Comparison of ENCODE assay signal across 1 cellular context in genomic region chr7:44080686-44081265, GRCh38.
A peak's percentile ranks its signal among the peaks of the same experiment; 100 is the strongest.
TF ChIP-seq lines count a peak whose summit lies in the region.

No MANE protein-coding gene starts in this region.

TF ChIP-seq in GM12878, 131 proteins besides CTCF, POLR2A, EP300 and RAD21:
- TF ChIP-seq HDGF (IDR thresholded peaks at IDR 0.05) = peak; percentile 47; the same call in 1 of the 2 replicates
- no peak for TF ChIP-seq ZBTB11 (CRISPR knock-in tag; IDR thresholded peaks at IDR 0.05)
- TF ChIP-seq FOXM1 (IDR thresholded peaks at IDR 0.05; ENCODE audit: low read depth, low read length) = no peak
- TF ChIP-seq POLR2AphosphoS2 (IDR thresholded peaks at IDR 0.05; ENCODE audit: low read depth, low read length) = no peak
